In the genomic region with DNA sequence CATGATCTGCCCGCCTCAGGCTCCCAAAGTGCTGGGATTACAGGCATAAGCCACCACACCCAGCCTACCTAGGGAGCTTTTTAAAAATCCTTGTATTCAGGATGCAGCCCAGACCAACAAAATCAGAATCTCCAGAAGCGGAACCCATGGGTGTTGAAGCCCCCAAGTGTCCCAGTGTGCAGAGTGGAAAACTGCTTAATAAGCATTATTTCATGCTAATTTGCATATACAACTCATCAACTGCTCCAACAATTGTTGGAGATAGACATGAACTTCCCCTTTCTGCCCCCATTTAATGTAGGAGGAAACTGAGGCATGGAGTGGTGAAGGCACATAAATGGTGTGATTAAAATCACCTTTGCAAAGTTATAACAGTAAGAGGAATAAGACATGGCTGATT, we compare ENCODE assay signal across 28 cellular contexts.
"Had no signal": no experiment of that assay in that cellular context is flagged by ENCODE, and none has a peak within 500 bp of the region (broad histone marks: within the 10 kb centered on the region; RNA-seq: fewer than 3 reads in every experiment).

No MANE protein-coding gene starts in this region.

- H3K36me3 ChIP-seq: neural progenitor cell, ovary, spleen, suprapubic skin, tibial artery, transverse colon, upper lobe of right lung, uterus had no signal

- H3K27me3 ChIP-seq: neural progenitor cell, ovary, testis, tibial artery, transverse colon, upper lobe of right lung, uterus had no signal

- H3K9ac ChIP-seq: neural progenitor cell, parathyroid adenoma had no signal

- H3K9me3 ChIP-seq: ovary, psoas muscle, spleen, suprapubic skin, testis, tibial artery, transverse colon, upper lobe of right lung, uterus had no signal

- H3K79me2 ChIP-seq: parathyroid adenoma had no signal

- H3K4me3 ChIP-seq: neural progenitor cell, ovary, psoas muscle, skin epidermis, smooth muscle cell, spleen, suprapubic skin, testis, tibial artery, transverse colon, upper lobe of right lung, uterus had no signal

- H3K4me1 ChIP-seq: parathyroid adenoma, psoas muscle, spleen, suprapubic skin, testis, tibial artery, transverse colon, upper lobe of right lung, uterus had no signal

- H3K27ac ChIP-seq: neural progenitor cell, ovary, parathyroid adenoma, psoas muscle, skin epidermis, spleen, suprapubic skin, testis, tibial artery, transverse colon, upper lobe of right lung, uterus had no signal

- H3K4me2 ChIP-seq: neural progenitor cell, smooth muscle cell had no signal

- ATAC-seq: natural killer cell; psoas muscle; right cardiac atrium; sciatic nerve; stimulated activated memory B cell treated with anti-CD40 and anti-IgM and Interleukin-4, amounts not matched to agents 10 μg/mL and 1 μg/mL and 100 μg/mL, for 72 hours; stimulated activated naive CD8-positive, alpha-beta T cell treated with anti-CD3 and anti-CD28 coated beads, Interleukin-15, amount 100 ng/mL, for 72 hours; stimulated activated naive CD8-positive, alpha-beta T cell treated with anti-CD3 and anti-CD28 coated beads, Interleukin-15, Interleukin-2, amounts not matched to agents 100 U/mL and 50 U/mL, for 24 hours; upper lobe of right lung had no signal

- H2AFZ ChIP-seq: neural progenitor cell, parathyroid adenoma had no signal

- DNase-seq: natural killer cell; occipital lobe; ovary; posterior cingulate gyrus; psoas muscle; right cardiac atrium; spleen; stimulated activated CD4-positive, alpha-beta T cell treated with anti-CD3 and anti-CD28 coated beads, Interleukin-12 subunit alpha, Interleukin-12 subunit beta, amount 100 ng/mL, for 4 hours; stimulated activated CD4-positive, alpha-beta T cell treated with anti-CD3 and anti-CD28 coated beads, Interleukin-1b, Interleukin-23, amount 100 ng/mL, for 48 hours; stimulated activated CD4-positive, alpha-beta T cell treated with anti-CD3 and anti-CD28 coated beads, Interleukin-4, amount 100 ng/mL, for 1 hour; stimulated activated CD4-positive, alpha-beta T cell treated with anti-CD3 and anti-CD28 coated beads, Interleukin-4, amount 100 ng/mL, for 4 hours; stimulated activated CD8-positive, alpha-beta memory T cell treated with anti-CD3 and anti-CD28 coated beads, Interleukin-4, amount 100 ng/mL, for 48 hours; stimulated activated naive CD4-positive, alpha-beta T cell; stimulated activated naive CD8-positive, alpha-beta T cell treated with anti-CD3 and anti-CD28 coated beads, Interleukin-15, amount 100 ng/mL, for 72 hours; stimulated activated naive CD8-positive, alpha-beta T cell treated with anti-CD3 and anti-CD28 coated beads, Interleukin-15, Interleukin-2, amounts not matched to agents 100 U/mL and 50 U/mL, for 24 hours; substantia nigra; testis; tibial artery; transverse colon; upper lobe of right lung; uterus had no signal
